In genomic region chr14:24100982-24101494, GRCh38 we compare ENCODE assay signal across 1 cellular context.
TF ChIP-seq lines count a peak whose summit lies in the region.

No MANE protein-coding gene starts in this region.

TF ChIP-seq in K562, 482 proteins besides CTCF, POLR2A, EP300 and RAD21:
- no peak for TF ChIP-seq HCFC1 (IDR thresholded peaks at IDR 0.05; ENCODE audit: low read depth, low read length)
- TF ChIP-seq NR3C1 (CRISPR knock-in tag; IDR thresholded peaks at IDR 0.05): no peak
- no peak for TF ChIP-seq MIER1 (IDR thresholded peaks at IDR 0.05; ENCODE audit: low read depth)
- TF ChIP-seq ZNF740 (CRISPR knock-in tag; IDR thresholded peaks at IDR 0.05): no peak
- no peak for TF ChIP-seq ZNF740 (tag; IDR thresholded peaks at IDR 0.05)
- TF ChIP-seq ZBTB49 (CRISPR knock-in tag; IDR thresholded peaks at IDR 0.05; ENCODE audit: borderline replicate concordance): no peak
- no peak for TF ChIP-seq FIP1L1 (IDR thresholded peaks at IDR 0.05; ENCODE audit: low read depth, low read length, poor library complexity, severe bottlenecking)
- no peak for TF ChIP-seq SMC3 (conservative IDR thresholded peaks at IDR 0.05; ENCODE audit: insufficient read depth, low read depth, low read length)
- TF ChIP-seq CHD7 (IDR thresholded peaks at IDR 0.05; ENCODE audit: low read depth, low read length): no peak
- TF ChIP-seq TARDBP (IDR thresholded peaks at IDR 0.05): no peak
- no peak for TF ChIP-seq USF2 (CRISPR knock-in tag; IDR thresholded peaks at IDR 0.05)
- TF ChIP-seq GTF3C2 (IDR thresholded peaks at IDR 0.05; ENCODE audit: borderline replicate concordance, extremely low read depth, insufficient read length): no peak
- TF ChIP-seq FOXA1 (IDR thresholded peaks at IDR 0.05; ENCODE audit: borderline replicate concordance): no peak
